In the genomic region with DNA sequence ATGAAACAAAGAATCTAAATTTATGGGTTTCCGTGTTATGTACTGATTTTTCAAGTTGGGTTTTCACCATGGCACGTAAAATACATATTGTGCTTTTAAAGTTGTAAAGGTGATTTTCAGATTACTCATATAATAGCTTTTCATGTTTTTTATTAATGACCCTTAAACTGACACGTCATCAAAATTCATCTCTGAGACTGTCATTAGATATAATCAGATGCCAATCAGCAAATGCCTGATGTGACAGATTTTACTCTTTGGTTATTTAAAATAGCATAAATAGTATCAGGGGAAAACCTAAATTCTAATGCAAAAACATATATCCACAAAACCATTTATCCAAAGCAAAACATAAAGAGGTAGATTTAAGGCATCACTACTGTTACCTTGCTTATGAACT, we compare ENCODE assay signal across 20 cellular contexts.
"Had no signal": no experiment of that assay in that cellular context is flagged by ENCODE, and none has a peak within 500 bp of the region (broad histone marks: within the 10 kb centered on the region; RNA-seq: fewer than 3 reads in every experiment).

No MANE protein-coding gene starts in this region.

- H3K4me1 ChIP-seq: thyroid gland, uterus had no signal

- H3K27ac Mint-ChIP-seq: type B pancreatic cell had no signal

- H3K27me3 Mint-ChIP-seq: naive thymus-derived CD4-positive, alpha-beta T cell; type B pancreatic cell had no signal

- H3K27me3 ChIP-seq: dorsolateral prefrontal cortex, gastroesophageal sphincter, hepatocyte, right atrium auricular region, suprapubic skin, thyroid gland, uterus had no signal

- H3K27ac ChIP-seq: gastroesophageal sphincter, hepatocyte, right atrium auricular region, suprapubic skin, thyroid gland, uterus had no signal

- H3K36me3 ChIP-seq: gastroesophageal sphincter, right atrium auricular region, suprapubic skin, thyroid gland, uterus had no signal

- H3K9me3 ChIP-seq: gastroesophageal sphincter, right atrium auricular region, suprapubic skin, thyroid gland, uterus had no signal

- H3K4me3 Mint-ChIP-seq: naive thymus-derived CD4-positive, alpha-beta T cell; neural crest cell; type B pancreatic cell had no signal

- DNase-seq: cortex of kidney; dorsolateral prefrontal cortex; effector CD8-positive, alpha-beta T cell; glutamatergic neuron; kidney glomerular epithelial cell; mesendoderm; naive thymus-derived CD4-positive, alpha-beta T cell; posterior cingulate gyrus; stimulated activated CD4-positive, alpha-beta T cell treated with anti-CD3 and anti-CD28 coated beads, Interleukin-2, amount 100 ng/mL, for 48 hours; stimulated activated naive CD4-positive, alpha-beta T cell treated with Interleukin-2 at 50 U/mL for 16 hours; thyroid gland; uterus had no signal

- ATAC-seq: esophagus mucosa; gastroesophageal sphincter; naive thymus-derived CD4-positive, alpha-beta T cell had no signal

- H3K4me3 ChIP-seq: dorsolateral prefrontal cortex, gastroesophageal sphincter, hepatocyte, right atrium auricular region, smooth muscle cell, suprapubic skin, thyroid gland, uterus had no signal
